Comparison of ENCODE assay signal across 11 cellular contexts in the genomic region with DNA sequence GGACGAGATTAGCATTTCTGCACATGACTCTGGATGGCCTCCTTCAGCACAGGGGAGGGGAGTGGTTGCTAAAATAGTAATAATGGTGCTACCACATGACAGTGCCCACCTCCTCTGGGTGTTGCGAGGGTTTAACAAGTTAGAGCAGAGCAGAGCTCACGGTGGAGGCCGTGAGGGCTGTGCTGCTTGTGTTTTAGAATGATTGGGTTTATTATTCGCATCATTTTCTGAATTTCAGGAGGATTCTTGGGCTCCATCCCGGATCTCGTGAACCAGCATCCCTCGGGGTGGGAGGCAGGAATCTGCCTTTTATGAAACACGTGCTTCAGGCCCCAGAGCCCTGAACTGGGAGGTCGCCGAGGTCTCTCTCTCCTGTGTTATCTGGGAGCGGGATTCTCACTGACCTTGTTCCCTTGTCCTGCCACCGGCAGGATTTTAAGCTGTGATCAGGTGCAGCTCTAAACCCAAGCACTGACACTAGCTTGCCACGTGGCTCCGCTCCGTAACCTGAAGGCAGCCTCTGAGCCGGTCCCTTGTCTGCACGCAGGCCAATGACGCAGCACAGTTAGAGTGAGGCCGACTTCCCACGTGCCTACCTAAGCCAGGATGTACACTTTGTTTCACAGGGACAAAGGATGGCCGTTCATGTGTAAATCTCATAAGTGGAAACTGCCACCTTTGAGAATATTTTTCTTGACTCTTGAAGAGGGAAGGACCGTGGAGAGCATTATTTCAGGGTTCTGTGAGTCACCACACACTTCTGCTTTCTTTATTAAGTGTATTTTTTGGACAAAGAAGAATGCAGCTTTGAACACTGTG.
DNase-seq lines count a peak whose midpoint lies in the region; ATAC-seq and TF ChIP-seq lines count a peak whose summit lies in the region.
"Had no signal": no experiment of that assay in that cellular context is flagged by ENCODE, and none has a peak within 500 bp of the region (broad histone marks: within the 10 kb centered on the region; RNA-seq: fewer than 3 reads in every experiment).

No MANE protein-coding gene starts in this region.

- H3K4me3 Mint-ChIP-seq in GM23338 = no peak overlapping the region
- no peak overlapping the region for H3K4me3 Mint-ChIP-seq in neural progenitor cell
- H3K4me3 Mint-ChIP-seq in activated T-helper 2 cell treated with anti-CD3 and anti-CD28 coated beads, Interferon-gamma antibody, Interleukin-2, Interleukin-4, amounts not matched to agents 10 μg/mL and 5 μg/mL and 100 μg/mL, durations not matched to agents 14 hours and 24 hours and 36 hours (ENCODE audit: low read depth) = no peak overlapping the region

- H3K4me1 Mint-ChIP-seq in GM23338 (peaks cover 29% of the 10 kb centered on the region), neural progenitor cell (peaks cover 29% of the 10 kb centered on the region)
- H3K4me1 Mint-ChIP-seq in activated T-helper 2 cell treated with anti-CD3 and anti-CD28 coated beads, Interferon-gamma antibody, Interleukin-2, Interleukin-4, amounts not matched to agents 10 μg/mL and 5 μg/mL and 100 μg/mL, durations not matched to agents 14 hours and 24 hours and 36 hours (ENCODE audit: low read depth) = peaks cover 38% of the 10 kb centered on the region

- H3K36me3 ChIP-seq in GM23338 (ENCODE audit: insufficient read depth) (no peaks in the 10 kb centered on the region), neural progenitor cell (no peaks in the 10 kb centered on the region)
- H3K36me3 ChIP-seq: colonic mucosa, gastrocnemius medialis had no signal

- H3K4me2 ChIP-seq in GM23338 (no peak overlapping the region), neural progenitor cell (no peak overlapping the region)

- H3K4me1 ChIP-seq in GM23338 (ENCODE audit: insufficient read depth) (peaks cover 21% of the 10 kb centered on the region), neural progenitor cell (peaks cover 8% of the 10 kb centered on the region)
- H3K4me1 ChIP-seq: colonic mucosa, gastrocnemius medialis had no signal

- H3K4me3 ChIP-seq in GM23338 = no peak overlapping the region
- no peak overlapping the region for H3K4me3 ChIP-seq in neural progenitor cell
- H3K4me3 ChIP-seq: colonic mucosa, gastrocnemius medialis had no signal

- no peaks in the 10 kb centered on the region for H3K27me3 Mint-ChIP-seq in GM23338 (ENCODE audit: insufficient read depth, low read depth, poor library complexity)
- peaks cover 10% of the 10 kb centered on the region for H3K27me3 Mint-ChIP-seq in neural progenitor cell (ENCODE audit: insufficient read depth, low read depth)
- peaks cover 30% of the 10 kb centered on the region for H3K27me3 Mint-ChIP-seq in activated T-helper 2 cell treated with anti-CD3 and anti-CD28 coated beads, Interferon-gamma antibody, Interleukin-2, Interleukin-4, amounts not matched to agents 10 μg/mL and 5 μg/mL and 100 μg/mL, durations not matched to agents 14 hours and 24 hours and 36 hours (ENCODE audit: low read depth)

- TF ChIP-seq CTCF in GM23338 (conservative IDR thresholded peaks at IDR 0.05; ENCODE audit: low read depth in 2 of 2) (no peak), neural progenitor cell (IDR thresholded peaks at IDR 0.05) (no peak)

- H3K9me2 ChIP-seq in GM23338 (ENCODE audit: insufficient read depth) = no peaks in the 10 kb centered on the region

- peak overlapping the region; percentile 75 for H3K27ac Mint-ChIP-seq in GM23338
- peak overlapping the region; percentile 83 for H3K27ac Mint-ChIP-seq in neural progenitor cell
- no peak overlapping the region for H3K27ac Mint-ChIP-seq in activated T-helper 2 cell treated with anti-CD3 and anti-CD28 coated beads, Interferon-gamma antibody, Interleukin-2, Interleukin-4, amounts not matched to agents 10 μg/mL and 5 μg/mL and 100 μg/mL, durations not matched to agents 14 hours and 24 hours and 36 hours

- H4K20me1 ChIP-seq in GM23338 (replicated peaks; ENCODE audit: insufficient read depth) (no peaks in the 10 kb centered on the region), neural progenitor cell (ENCODE audit: low read depth) (no peaks in the 10 kb centered on the region)

- H3K27me3 ChIP-seq in GM23338 (ENCODE audit: insufficient read depth) = no peaks in the 10 kb centered on the region
- no peaks in the 10 kb centered on the region for H3K27me3 ChIP-seq in neural progenitor cell
- H3K27me3 ChIP-seq: colonic mucosa, gastrocnemius medialis had no signal

- H3K9me3 Mint-ChIP-seq in GM23338 (peaks cover 5% of the 10 kb centered on the region; the same call in 1 of the 3 replicates), neural progenitor cell (peaks cover 5% of the 10 kb centered on the region)
- H3K9me3 Mint-ChIP-seq in activated T-helper 2 cell treated with anti-CD3 and anti-CD28 coated beads, Interferon-gamma antibody, Interleukin-2, Interleukin-4, amounts not matched to agents 10 μg/mL and 5 μg/mL and 100 μg/mL, durations not matched to agents 14 hours and 24 hours and 36 hours = peaks cover 15% of the 10 kb centered on the region

- DNase-seq in GM23338 (ENCODE audit: low spot score) = no peak
- DNase-seq in NOMO-1 (lab: John Stamatoyannopoulos, UW; ENCODE audit: unreplicated experiment in 2 of 2) = peak; percentile 70 to 92
- DNase-seq in neural progenitor cell (ENCODE audit: low spot score) = no peak
- no peak for DNase-seq in foreskin melanocyte
- DNase-seq in T-helper 2 cell = no peak
- DNase-seq in activated T-helper 2 cell treated with anti-CD3 and anti-CD28 coated beads, Interferon-gamma antibody, Interleukin-2, Interleukin-4, amounts not matched to agents 10 μg/mL and 5 μg/mL and 100 μg/mL, durations not matched to agents 14 hours and 24 hours and 36 hours (ENCODE audit: low spot score) = no peak
- DNase-seq: activated CD4-positive, CD25-positive, alpha-beta regulatory T cell treated with anti-CD3 and anti-CD28 coated beads, Interleukin-2, amount 50 U/mL, for 72 hours; colonic mucosa; gastrocnemius medialis had no signal

- intact Hi-C loops in activated T-helper 2 cell treated with anti-CD3 and anti-CD28 coated beads, Interferon-gamma antibody, Interleukin-2, Interleukin-4, amounts not matched to agents 10 μg/mL and 5 μg/mL and 100 μg/mL, durations not matched to agents 14 hours and 24 hours and 36 hours (cut with micrococcal nuclease) = no loop called here

- ATAC-seq in GM18519 (IDR thresholded peaks at IDR 0.05; ENCODE audit: low FRiP score, unreplicated experiment) (peak; percentile 45), GM23338 (peak; percentile 47)
- ATAC-seq: gastrocnemius medialis had no signal

- no peak overlapping the region for H3K9ac ChIP-seq in neural progenitor cell
- H3K9ac ChIP-seq: parathyroid adenoma had no signal

- H3F3A ChIP-seq in GM23338 (replicated peaks; ENCODE audit: low read depth) = no peaks in the 10 kb centered on the region
- H3F3A ChIP-seq in neural progenitor cell (ENCODE audit: low read depth) = no peaks in the 10 kb centered on the region

- H3K36me3 Mint-ChIP-seq in GM23338 (ENCODE audit: low read depth) = peaks cover 5% of the 10 kb centered on the region; the same call in 1 of the 3 replicates
- H3K36me3 Mint-ChIP-seq in neural progenitor cell = no peaks in the 10 kb centered on the region
- H3K36me3 Mint-ChIP-seq in activated T-helper 2 cell treated with anti-CD3 and anti-CD28 coated beads, Interferon-gamma antibody, Interleukin-2, Interleukin-4, amounts not matched to agents 10 μg/mL and 5 μg/mL and 100 μg/mL, durations not matched to agents 14 hours and 24 hours and 36 hours (ENCODE audit: low read depth) = peaks cover 9% of the 10 kb centered on the region

- H2AFZ ChIP-seq in GM23338 (no peak overlapping the region), neural progenitor cell (replicated peaks) (peak overlapping the region; percentile 37)
- H2AFZ ChIP-seq: parathyroid adenoma had no signal

- no peaks in the 10 kb centered on the region for H3K9me3 ChIP-seq in neural progenitor cell (ENCODE audit: low read depth)
- H3K9me3 ChIP-seq: colonic mucosa, gastrocnemius medialis had no signal

- H3K27ac ChIP-seq in GM23338 (ENCODE audit: low read depth) = no peak overlapping the region
- H3K27ac ChIP-seq in neural progenitor cell = no peak overlapping the region
- H3K27ac ChIP-seq: colonic mucosa, gastrocnemius medialis, parathyroid adenoma had no signal

- H3K79me2 ChIP-seq in GM23338 (replicated peaks; ENCODE audit: insufficient read depth) = no peaks in the 10 kb centered on the region
- no peaks in the 10 kb centered on the region for H3K79me2 ChIP-seq in neural progenitor cell (ENCODE audit: low read depth)
- H3K79me2 ChIP-seq: parathyroid adenoma had no signal

TF ChIP-seq in GM23338, 12 proteins besides CTCF, POLR2A, EP300 and RAD21 (continues in another document):
- no peak for TF ChIP-seq POLR2AphosphoS5 (IDR thresholded peaks at IDR 0.05; ENCODE audit: low read depth)
- TF ChIP-seq EZH2 (IDR thresholded peaks at IDR 0.05; ENCODE audit: low read depth, unreplicated experiment) = no peak
- TF ChIP-seq STAT1 (IDR thresholded peaks at IDR 0.05; ENCODE audit: unreplicated experiment) = no peak
- TF ChIP-seq EZH2phosphoT487 (IDR thresholded peaks at IDR 0.05; ENCODE audit: unreplicated experiment) = no peak
- no peak for TF ChIP-seq ZNF331 (CRISPR knock-in tag; IDR thresholded peaks at IDR 0.05; ENCODE audit: low read depth)
- TF ChIP-seq ZNF114 (CRISPR knock-in tag; IDR thresholded peaks at IDR 0.05) = no peak

Comparison
In these comparisons a context has a peak if more than half of its experiments do, and no peak if none do; other contexts are left out.
1. DNase-seq: peak in NOMO-1 (2 of 2); none in GM23338 (single experiment), neural progenitor cell (single experiment), foreskin melanocyte (single experiment), T-helper 2 cell (0 of 5) and activated T-helper 2 cell treated with anti-CD3 and anti-CD28 coated beads, Interferon-gamma antibody, Interleukin-2, Interleukin-4, amounts not matched to agents 10 μg/mL and 5 μg/mL and 100 μg/mL, durations not matched to agents 14 hours and 24 hours and 36 hours (single experiment).